ENCODE assay signal across 8 cellular contexts in the genomic region with DNA sequence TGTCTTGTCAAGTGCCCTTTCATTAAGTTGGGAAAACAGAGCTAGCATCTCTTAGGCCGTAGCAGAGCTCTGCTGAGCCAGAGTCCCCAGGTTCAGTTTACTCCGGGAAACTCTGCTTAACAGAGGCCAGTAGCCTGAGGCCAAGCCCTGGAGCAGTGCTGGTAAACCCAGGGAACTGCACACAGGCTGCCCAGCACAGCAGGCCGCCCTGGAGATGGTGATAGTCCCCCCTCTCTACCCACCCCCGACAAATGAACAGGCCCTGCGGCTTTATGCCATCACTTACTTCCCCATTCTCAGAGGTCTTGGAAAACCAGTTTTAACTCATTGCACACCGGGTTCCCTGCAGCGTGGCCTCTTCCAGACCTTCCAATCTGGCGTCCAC. TPM values are rescaled to one million over a fixed set of nuclear protein-coding genes. Genes with fewer than 3 reads are reported as not detected.
DNase-seq lines count a peak whose midpoint lies in the region; ATAC-seq and TF ChIP-seq lines count a peak whose summit lies in the region.

No MANE protein-coding gene starts in this region.

- H3K9me3 Mint-ChIP-seq in activated CD8-positive, alpha-beta T cell treated with anti-CD3 and anti-CD28 coated beads for 36 hours: no peaks in the 10 kb centered on the region

- intact Hi-C loops in activated CD8-positive, alpha-beta T cell treated with anti-CD3 and anti-CD28 coated beads for 36 hours (cut with micrococcal nuclease): loop anchor here (10.0 kb wide), 1 partner anchor 129 kb away; a partner anchor contains a TSS

- POLR2A ChIA-PET in activated CD8-positive, alpha-beta T cell treated with anti-CD3 and anti-CD28 coated beads for 36 hours (lab: Charles Lee): interaction anchor here (2.5 kb wide), 1 partner anchor 10 kb away, joined by 13 read pairs; no protein-coding TSS in a partner anchor

- H3K27me3 ChIP-seq in tibial nerve: no peaks in the 10 kb centered on the region

- CTCF ChIA-PET in activated CD8-positive, alpha-beta T cell treated with anti-CD3 and anti-CD28 coated beads for 36 hours (lab: Charles Lee): interaction anchor here (1.2 to 6.6 kb wide), 11 partner anchors 10 to 357 kb away, joined by 3 to 62 read pairs (median 9); a partner anchor contains a TSS

- ATAC-seq in activated CD8-positive, alpha-beta T cell treated with anti-CD3 and anti-CD28 coated beads for 36 hours: no peak
- ATAC-seq in GM21447 (IDR thresholded peaks at IDR 0.05; ENCODE audit: unreplicated experiment): no peak
- ATAC-seq in HG03159 (IDR thresholded peaks at IDR 0.05; ENCODE audit: unreplicated experiment): no peak

- no peak for TF ChIP-seq EP300 in tibial nerve (IDR thresholded peaks at IDR 0.05)

- H3K4me1 ChIP-seq in tibial nerve: peaks cover 0 to 71% (median 48%) of the 10 kb centered on the region in 4 donors

- H3K27ac ChIP-seq in tibial nerve: peak overlapping the region in 3 of 4 donors; percentile 66 to 95 (median 80)

- DNase-seq in AML-193 (lab: John Stamatoyannopoulos, UW) (peak; percentile 81 to 84), HFF-Myc (ENCODE audit: extremely low read depth, low read depth) (no peak), left kidney (ENCODE audit: low read depth, low spot score) (peak; percentile 57), tibial nerve (ENCODE audit: low spot score in 2 of 2) (no peak), T-helper 9 cell (no peak)
- no peak for DNase-seq in activated CD8-positive, alpha-beta T cell treated with anti-CD3 and anti-CD28 coated beads for 36 hours

- TF ChIP-seq CTCF in HFF-Myc (IDR thresholded peaks at IDR 0.05; ENCODE audit: low read depth, low read length, missing control alignments) (no peak), tibial nerve (IDR thresholded peaks at IDR 0.05) (no peak)
- TF ChIP-seq CTCF in activated CD8-positive, alpha-beta T cell treated with anti-CD3 and anti-CD28 coated beads for 36 hours (IDR thresholded peaks at IDR 0.05): no peak

- no peak overlapping the region for H3K27ac Mint-ChIP-seq in activated CD8-positive, alpha-beta T cell treated with anti-CD3 and anti-CD28 coated beads for 36 hours

- no peaks in the 10 kb centered on the region for H3K9me3 ChIP-seq in tibial nerve

- 24 to 44% methylated on average over 7 to 8 of the region's 8 CpGs for WGBS in tibial nerve, 2 donors

- no peak for TF ChIP-seq POLR2A in tibial nerve (IDR thresholded peaks at IDR 0.05)

- H3K27me3 Mint-ChIP-seq in activated CD8-positive, alpha-beta T cell treated with anti-CD3 and anti-CD28 coated beads for 36 hours: no peaks in the 10 kb centered on the region

- peak overlapping the region; percentile 39 for H3K4me3 ChIP-seq in HFF-Myc (replicated peaks; ENCODE audit: low read depth, low read length)
- peak overlapping the region in 3 of 4 donors; percentile 49 to 82 (median 69) for H3K4me3 ChIP-seq in tibial nerve

- peak overlapping the region; percentile 70 for H3K4me3 Mint-ChIP-seq in activated CD8-positive, alpha-beta T cell treated with anti-CD3 and anti-CD28 coated beads for 36 hours

- H3K4me1 Mint-ChIP-seq in activated CD8-positive, alpha-beta T cell treated with anti-CD3 and anti-CD28 coated beads for 36 hours (ENCODE audit: low read depth): peaks cover 51% of the 10 kb centered on the region

- peaks cover 0 to 7% (median 0%) of the 10 kb centered on the region in 3 donors for H3K36me3 ChIP-seq in tibial nerve

- H3K36me3 Mint-ChIP-seq in activated CD8-positive, alpha-beta T cell treated with anti-CD3 and anti-CD28 coated beads for 36 hours (ENCODE audit: low read depth): no peaks in the 10 kb centered on the region

RNA-seq across cellular contexts. Expression of a gene that starts 3.5 kb away (rescaled TPM):
- 1 to 10 TPM; 5.1 to 5.8 TPM for total RNA-seq in activated CD8-positive, alpha-beta T cell treated with anti-CD3 and anti-CD28 coated beads for 36 hours
- 10 to 100 TPM in 1 of 4 donors, 1 to 10 TPM in 3; 6.3 to 10.2 (median 7.9) TPM for total RNA-seq in tibial nerve

RNA-seq across cellular contexts. Expression of a gene that starts 24.4 kb away (rescaled TPM):
- 1 to 10 TPM; 4.4 to 6.1 TPM for total RNA-seq in activated CD8-positive, alpha-beta T cell treated with anti-CD3 and anti-CD28 coated beads for 36 hours
- 10 to 100 TPM; 10.2 to 21.2 (median 16.8) TPM for total RNA-seq in tibial nerve

RNA-seq across cellular contexts. Expression of a gene that starts 51.8 kb away (rescaled TPM):
- total RNA-seq in activated CD8-positive, alpha-beta T cell treated with anti-CD3 and anti-CD28 coated beads for 36 hours: 10 to 100 TPM; 15.8 to 19.3 TPM
- total RNA-seq in tibial nerve: 10 to 100 TPM; 21.8 to 27.8 (median 22.9) TPM

Comparison
In these comparisons a context has a peak if more than half of its experiments do, and no peak if none do; other contexts are left out.
1. DNase-seq: peak in AML-193 (2 of 2) and left kidney (single experiment); none in HFF-Myc (single experiment), activated CD8-positive, alpha-beta T cell treated with anti-CD3 and anti-CD28 coated beads for 36 hours (single experiment), tibial nerve (0 of 2) and T-helper 9 cell (single experiment).